In the genomic region with DNA sequence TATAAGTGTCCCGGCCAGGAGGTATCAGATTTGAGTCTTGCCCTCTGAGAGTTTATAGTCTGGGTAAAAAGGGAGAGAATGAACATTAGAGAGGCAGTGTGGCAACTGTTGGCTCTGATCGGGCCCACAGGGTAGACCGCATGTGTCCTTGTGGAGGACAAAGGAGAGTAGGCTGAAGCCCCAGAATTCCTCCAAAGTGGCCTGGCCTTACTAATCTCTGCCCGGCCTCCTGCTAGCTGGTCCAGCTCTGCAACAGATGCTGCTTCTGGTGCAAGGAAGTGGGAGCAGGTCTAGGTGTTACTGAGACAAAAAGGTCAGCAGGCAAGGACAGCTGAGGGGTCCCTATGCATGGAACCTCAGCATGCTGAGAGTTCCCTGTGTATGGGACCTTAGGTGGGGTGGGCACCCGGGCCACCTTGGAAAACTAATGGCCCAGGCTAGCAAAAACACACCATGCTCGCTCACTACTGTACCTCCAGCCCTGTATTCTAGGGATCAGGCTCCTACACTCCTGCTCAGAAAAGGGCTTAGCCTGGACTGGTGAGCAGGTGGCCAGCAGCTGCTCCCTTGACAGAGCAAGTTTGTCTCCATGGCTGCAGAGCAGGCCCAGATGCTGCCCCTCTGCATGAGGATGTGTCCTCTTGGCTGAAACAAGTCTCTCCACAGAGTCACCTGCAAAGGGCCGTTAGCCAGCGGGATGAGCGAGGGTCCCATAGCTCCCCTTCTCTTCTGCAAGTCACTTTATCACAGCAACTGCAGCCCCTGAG, we compare ENCODE assay signal across 18 cellular contexts. TPM values are rescaled to one million over a fixed set of nuclear protein-coding genes. Genes with fewer than 3 reads are reported as not detected.
DNase-seq lines count a peak whose midpoint lies in the region; ATAC-seq, FAIRE-seq and TF ChIP-seq lines count a peak whose summit lies in the region.
"Had no signal": no experiment of that assay in that cellular context is flagged by ENCODE, and none has a peak within 500 bp of the region (broad histone marks: within the 10 kb centered on the region; RNA-seq: fewer than 3 reads in every experiment).

No MANE protein-coding gene starts in this region.

- POLR2A ChIA-PET in T-cell (lab: Charles Lee) = no interaction called here

- H3K27me3 Mint-ChIP-seq in IgD-negative memory B cell = no peaks in the 10 kb centered on the region
- peaks cover 2% of the 10 kb centered on the region for H3K27me3 Mint-ChIP-seq in chondrocyte (ENCODE audit: low read depth)
- peaks cover 1 to 4% of the 10 kb centered on the region in 2 donors for H3K27me3 Mint-ChIP-seq in T-cell

- H2BK5ac ChIP-seq in mesenchymal stem cell (ENCODE audit: low read depth, low read length, poor library complexity, severe bottlenecking) = no peak overlapping the region

- no peaks in the 10 kb centered on the region for H3K79me1 ChIP-seq in mesenchymal stem cell (replicated peaks; ENCODE audit: low read length, poor library complexity, severe bottlenecking)

- H2BK15ac ChIP-seq in mesenchymal stem cell (ENCODE audit: low read depth, poor library complexity, severe bottlenecking) = no peak overlapping the region

- H3K4ac ChIP-seq in mesenchymal stem cell (ENCODE audit: low read depth in 1 of 2, low read length in 2 of 2) = peak overlapping the region; percentile 53 to 71

- DNase-seq in D721Med (ENCODE audit: insufficient read length, low spot score) = no peak
- no peak for DNase-seq in mesenchymal stem cell
- DNase-seq in chondrocyte (ENCODE audit: low spot score) = no peak
- no peak for DNase-seq in NCI-H446 treated with DMSO at 0.1 percent for 48 hours (lab: John Stamatoyannopoulos, UW)
- DNase-seq in T-cell = no peak
- DNase-seq: activated CD4-positive, CD25-positive, alpha-beta regulatory T cell; activated naive CD8-positive, alpha-beta T cell treated with anti-CD3 and anti-CD28 coated beads, Interleukin-2, amount 10 ng/mL, durations not matched to agents 7 days and 5 days; EL; heart left ventricle; MM.1S; stimulated activated CD4-positive, alpha-beta T cell treated with anti-CD3 and anti-CD28 coated beads, Interleukin-2, amount 100 ng/mL, for 24 hours; upper lobe of left lung had no signal

- H3K4me3 Mint-ChIP-seq in IgD-negative memory B cell (peak overlapping the region in 2 of 4 donors; percentile 73 to 75), chondrocyte (ENCODE audit: unreplicated experiment) (no peak overlapping the region), T-cell (no peak overlapping the region)
- H3K4me3 Mint-ChIP-seq: activated naive CD8-positive, alpha-beta T cell treated with anti-CD3 and anti-CD28 coated beads, Interleukin-2, amount 10 ng/mL, durations not matched to agents 7 days and 5 days had no signal

- peak overlapping the region in 1 of 2 experiments; percentile 62 for H3K14ac ChIP-seq in mesenchymal stem cell (ENCODE audit: low read length in 2 of 2)

- peaks cover 33% of the 10 kb centered on the region for H3K4me1 ChIP-seq in OCI-LY3 (ENCODE audit: low read length)
- peaks cover 3% of the 10 kb centered on the region for H3K4me1 ChIP-seq in mesenchymal stem cell (ENCODE audit: control insufficient read depth, insufficient read depth, low read depth, low read length)

- no peak overlapping the region for H2BK120ac ChIP-seq in mesenchymal stem cell (ENCODE audit: low read depth, low read length)

- H3K36me3 Mint-ChIP-seq in IgD-negative memory B cell (no peaks in the 10 kb centered on the region), chondrocyte (ENCODE audit: low read depth) (no peaks in the 10 kb centered on the region), T-cell (no peaks in the 10 kb centered on the region)
- H3K36me3 Mint-ChIP-seq: activated naive CD8-positive, alpha-beta T cell treated with anti-CD3 and anti-CD28 coated beads, Interleukin-2, amount 10 ng/mL, durations not matched to agents 7 days and 5 days had no signal

- peak overlapping the region; percentile 34 for H4K91ac ChIP-seq in mesenchymal stem cell (ENCODE audit: low read length)

- WGBS in mesenchymal stem cell = 93% methylated on average over 9 of the region's 9 CpGs

- H2AFZ ChIP-seq in OCI-LY3 (ENCODE audit: low read depth, low read length) (no peak overlapping the region), mesenchymal stem cell (ENCODE audit: low read depth, low read length) (no peak overlapping the region)

- H3K27ac ChIP-seq in OCI-LY3 (ENCODE audit: low read length) = no peak overlapping the region
- H3K27ac ChIP-seq in mesenchymal stem cell (ENCODE audit: low read length, poor library complexity, severe bottlenecking) = no peak overlapping the region
- H3K27ac ChIP-seq: heart left ventricle, upper lobe of left lung had no signal

- no peak overlapping the region for H2AK5ac ChIP-seq in mesenchymal stem cell (ENCODE audit: low read length, severe bottlenecking)

- CTCF ChIA-PET in T-cell (lab: Charles Lee) = interaction anchor here in 1 of 2 donors (0.7 kb wide), 1 partner anchor 196 kb away, joined by 3 read pairs; no protein-coding TSS in a partner anchor

- H4K20me1 ChIP-seq in OCI-LY3 (ENCODE audit: insufficient read depth, low read length) = no peaks in the 10 kb centered on the region

- H3K4me1 Mint-ChIP-seq in IgD-negative memory B cell (peaks cover 36 to 39% (median 38%) of the 10 kb centered on the region in 3 donors), chondrocyte (ENCODE audit: low read depth) (peaks cover 12% of the 10 kb centered on the region), T-cell (peaks cover 27 to 34% (median 31%) of the 10 kb centered on the region in 3 donors)

- H3K23ac ChIP-seq in mesenchymal stem cell (ENCODE audit: low read length in 2 of 2) = no peak overlapping the region

- H3K9ac ChIP-seq in OCI-LY3 (ENCODE audit: low read length) (no peak overlapping the region), mesenchymal stem cell (ENCODE audit: low read length) (no peak overlapping the region)

- H3K27ac Mint-ChIP-seq in IgD-negative memory B cell (peak overlapping the region in 2 of 3 donors; percentile 87 to 96), chondrocyte (ENCODE audit: unreplicated experiment) (no peak overlapping the region), T-cell (no peak overlapping the region)
- H3K27ac Mint-ChIP-seq: activated naive CD8-positive, alpha-beta T cell treated with anti-CD3 and anti-CD28 coated beads, Interleukin-2, amount 10 ng/mL, durations not matched to agents 7 days and 5 days had no signal

- FAIRE-seq in D721Med (lab: Jason Lieb, UNC) = peak; percentile 16
- FAIRE-seq: GM12878, HTR-8/SVneo had no signal

- no peaks in the 10 kb centered on the region for H3K79me2 ChIP-seq in OCI-LY3 (ENCODE audit: low read length)

- no peak for ATAC-seq in GM18498 (IDR thresholded peaks at IDR 0.05; ENCODE audit: unreplicated experiment)
- no peak for ATAC-seq in T-cell (replicated peaks in 1 of 4)
- ATAC-seq: GM12878 had no signal

- TF ChIP-seq CTCF in D721Med (IDR thresholded peaks at IDR 0.05; ENCODE audit: insufficient read depth, missing control alignments) (no peak), OCI-LY3 (IDR thresholded peaks at IDR 0.05; ENCODE audit: low read depth, low read length) (no peak), chondrocyte (IDR thresholded peaks at IDR 0.05) (no peak)

- H3K4me3 ChIP-seq in OCI-LY3 (ENCODE audit: low read length) (no peak overlapping the region), mesenchymal stem cell (ENCODE audit: insufficient read depth in 1 of 2, low read depth in 1 of 2, low read length in 2 of 2) (no peak overlapping the region)
- H3K4me3 ChIP-seq: GM12878, heart left ventricle, upper lobe of left lung had no signal

- no peaks in the 10 kb centered on the region for H3K9me3 Mint-ChIP-seq in IgD-negative memory B cell
- no peaks in the 10 kb centered on the region for H3K9me3 Mint-ChIP-seq in chondrocyte (ENCODE audit: low read depth)
- no peaks in the 10 kb centered on the region for H3K9me3 Mint-ChIP-seq in T-cell
- H3K9me3 Mint-ChIP-seq: activated naive CD8-positive, alpha-beta T cell treated with anti-CD3 and anti-CD28 coated beads, Interleukin-2, amount 10 ng/mL, durations not matched to agents 7 days and 5 days had no signal

- peak overlapping the region; percentile 69 for H4K8ac ChIP-seq in mesenchymal stem cell (ENCODE audit: low read length)

- H3K27me3 ChIP-seq in OCI-LY3 (ENCODE audit: low read depth, low read length) = no peaks in the 10 kb centered on the region
- H3K27me3 ChIP-seq in mesenchymal stem cell (ENCODE audit: control insufficient read depth in 1 of 2, insufficient read depth in 1 of 2, low read length in 2 of 2) = peaks cover 7 to 13% of the 10 kb centered on the region in 2 experiments
- H3K27me3 ChIP-seq: heart left ventricle, upper lobe of left lung had no signal

- peak overlapping the region in 1 of 2 experiments; percentile 57 for H2BK12ac ChIP-seq in mesenchymal stem cell (ENCODE audit: low read length in 2 of 2)

- H3K4me2 ChIP-seq in OCI-LY3 (ENCODE audit: low read length) (peak overlapping the region; percentile 45), mesenchymal stem cell (ENCODE audit: low read length, poor library complexity, severe bottlenecking) (no peak overlapping the region)

- H3K9me3 ChIP-seq in OCI-LY3 (ENCODE audit: insufficient read depth, low read length) = no peaks in the 10 kb centered on the region
- no peaks in the 10 kb centered on the region for H3K9me3 ChIP-seq in mesenchymal stem cell (ENCODE audit: control insufficient read depth, low read length)
- H3K9me3 ChIP-seq: heart left ventricle, upper lobe of left lung had no signal

- H3K18ac ChIP-seq in mesenchymal stem cell (ENCODE audit: low read depth in 1 of 2, low read length in 2 of 2) = no peak overlapping the region

- H3K36me3 ChIP-seq in OCI-LY3 (replicated peaks; ENCODE audit: low read depth, low read length) (no peaks in the 10 kb centered on the region), mesenchymal stem cell (ENCODE audit: control insufficient read depth in 1 of 2, insufficient read depth in 2 of 2, low read depth in 1 of 2, low read length in 2 of 2) (no peaks in the 10 kb centered on the region)
- H3K36me3 ChIP-seq: heart left ventricle, upper lobe of left lung had no signal

RNA-seq across cellular contexts. Expression of gene RGS16, which starts 30.3 kb away (rescaled TPM):
- polyA plus RNA-seq in IgD-negative memory B cell = 1.9 TPM
- polyA plus RNA-seq in mesenchymal stem cell (2013, experiment 1 of 2) = 1.0 TPM
- polyA plus RNA-seq in mesenchymal stem cell (2013, experiment 2 of 2) = 0.97 TPM
- 0.56 to 7.7 TPM (median 7.0 TPM) in 3 replicates for total RNA-seq in chondrocyte
- 10 to 100 TPM in 1 of 5 donors, 1 to 10 TPM in 4; 2.9 to 15.6 (median 4.6) TPM for total RNA-seq in T-cell

RNA-seq across cellular contexts. Expression of gene RNASEL, which starts 45.4 kb away (rescaled TPM):
- polyA plus RNA-seq in IgD-negative memory B cell = 8.9 TPM
- polyA plus RNA-seq in mesenchymal stem cell (2013, experiment 1 of 2) = 3.1 TPM
- polyA plus RNA-seq in mesenchymal stem cell (2013, experiment 2 of 2) = 3.3 TPM
- total RNA-seq in chondrocyte = 3.5 to 5.2 TPM (median 4.0 TPM) in 3 replicates
- 10 to 100 TPM; 10.5 to 20.8 (median 18.7) TPM for total RNA-seq in T-cell

RNA-seq across cellular contexts. Expression of gene RGS8, which starts 49.9 kb away (rescaled TPM):
- polyA plus RNA-seq in IgD-negative memory B cell = not detected
- polyA plus RNA-seq in mesenchymal stem cell (2013, experiment 1 of 2) = not detected
- polyA plus RNA-seq in mesenchymal stem cell (2013, experiment 2 of 2) = not detected
- total RNA-seq in chondrocyte = 0.17 TPM in 1 of 3 replicates, not detected in the others
- total RNA-seq in T-cell = not detected
- total RNA-seq: activated naive CD8-positive, alpha-beta T cell treated with anti-CD3 and anti-CD28 coated beads, Interleukin-2, amount 10 ng/mL, durations not matched to agents 7 days and 5 days had no signal
- polyA plus RNA-seq: BJ, heart left ventricle had no signal

Comparison
In these comparisons a context has a peak if more than half of its experiments do, and no peak if none do; other contexts are left out.
1. H3K27ac Mint-ChIP-seq: peak in IgD-negative memory B cell (2 of 3); none in chondrocyte (single experiment) and T-cell (0 of 2).